Comparison of ENCODE assay signal across 1 cellular context in genomic region chr1:37732111-37732780, GRCh38.
TF ChIP-seq lines count a peak whose summit lies in the region.

No MANE protein-coding gene starts in this region.

TF ChIP-seq in HepG2, 621 proteins besides CTCF, POLR2A, EP300 and RAD21:
- 0 out of 2 replicates have a peak, but pooled peaks have one; percentile 35 for TF ChIP-seq ZNF644 (CRISPR knock-in tag; IDR thresholded peaks at IDR 0.05; ENCODE audit: low read depth)
- TF ChIP-seq SAP130 (CRISPR knock-in tag; IDR thresholded peaks at IDR 0.05; ENCODE audit: low read depth) = 0 out of 2 replicates have a peak, but pooled peaks have one; percentile 13
- TF ChIP-seq, protein P1, sequence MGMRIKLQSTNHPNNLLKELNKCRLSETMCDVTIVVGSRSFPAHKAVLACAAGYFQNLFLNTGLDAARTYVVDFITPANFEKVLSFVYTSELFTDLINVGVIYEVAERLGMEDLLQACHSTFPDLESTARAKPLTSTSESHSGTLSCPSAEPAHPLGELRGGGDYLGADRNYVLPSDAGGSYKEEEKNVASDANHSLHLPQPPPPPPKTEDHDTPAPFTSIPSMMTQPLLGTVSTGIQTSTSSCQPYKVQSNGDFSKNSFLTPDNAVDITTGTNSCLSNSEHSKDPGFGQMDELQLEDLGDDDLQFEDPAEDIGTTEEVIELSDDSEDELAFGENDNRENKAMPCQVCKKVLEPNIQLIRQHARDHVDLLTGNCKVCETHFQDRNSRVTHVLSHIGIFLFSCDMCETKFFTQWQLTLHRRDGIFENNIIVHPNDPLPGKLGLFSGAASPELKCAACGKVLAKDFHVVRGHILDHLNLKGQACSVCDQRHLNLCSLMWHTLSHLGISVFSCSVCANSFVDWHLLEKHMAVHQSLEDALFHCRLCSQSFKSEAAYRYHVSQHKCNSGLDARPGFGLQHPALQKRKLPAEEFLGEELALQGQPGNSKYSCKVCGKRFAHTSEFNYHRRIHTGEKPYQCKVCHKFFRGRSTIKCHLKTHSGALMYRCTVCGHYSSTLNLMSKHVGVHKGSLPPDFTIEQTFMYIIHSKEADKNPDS (CRISPR knock-in tag; IDR thresholded peaks at IDR 0.05) = no peak
- TF ChIP-seq ADNP (CRISPR knock-in tag; IDR thresholded peaks at IDR 0.05) = no peak
- TF ChIP-seq, protein P2, sequence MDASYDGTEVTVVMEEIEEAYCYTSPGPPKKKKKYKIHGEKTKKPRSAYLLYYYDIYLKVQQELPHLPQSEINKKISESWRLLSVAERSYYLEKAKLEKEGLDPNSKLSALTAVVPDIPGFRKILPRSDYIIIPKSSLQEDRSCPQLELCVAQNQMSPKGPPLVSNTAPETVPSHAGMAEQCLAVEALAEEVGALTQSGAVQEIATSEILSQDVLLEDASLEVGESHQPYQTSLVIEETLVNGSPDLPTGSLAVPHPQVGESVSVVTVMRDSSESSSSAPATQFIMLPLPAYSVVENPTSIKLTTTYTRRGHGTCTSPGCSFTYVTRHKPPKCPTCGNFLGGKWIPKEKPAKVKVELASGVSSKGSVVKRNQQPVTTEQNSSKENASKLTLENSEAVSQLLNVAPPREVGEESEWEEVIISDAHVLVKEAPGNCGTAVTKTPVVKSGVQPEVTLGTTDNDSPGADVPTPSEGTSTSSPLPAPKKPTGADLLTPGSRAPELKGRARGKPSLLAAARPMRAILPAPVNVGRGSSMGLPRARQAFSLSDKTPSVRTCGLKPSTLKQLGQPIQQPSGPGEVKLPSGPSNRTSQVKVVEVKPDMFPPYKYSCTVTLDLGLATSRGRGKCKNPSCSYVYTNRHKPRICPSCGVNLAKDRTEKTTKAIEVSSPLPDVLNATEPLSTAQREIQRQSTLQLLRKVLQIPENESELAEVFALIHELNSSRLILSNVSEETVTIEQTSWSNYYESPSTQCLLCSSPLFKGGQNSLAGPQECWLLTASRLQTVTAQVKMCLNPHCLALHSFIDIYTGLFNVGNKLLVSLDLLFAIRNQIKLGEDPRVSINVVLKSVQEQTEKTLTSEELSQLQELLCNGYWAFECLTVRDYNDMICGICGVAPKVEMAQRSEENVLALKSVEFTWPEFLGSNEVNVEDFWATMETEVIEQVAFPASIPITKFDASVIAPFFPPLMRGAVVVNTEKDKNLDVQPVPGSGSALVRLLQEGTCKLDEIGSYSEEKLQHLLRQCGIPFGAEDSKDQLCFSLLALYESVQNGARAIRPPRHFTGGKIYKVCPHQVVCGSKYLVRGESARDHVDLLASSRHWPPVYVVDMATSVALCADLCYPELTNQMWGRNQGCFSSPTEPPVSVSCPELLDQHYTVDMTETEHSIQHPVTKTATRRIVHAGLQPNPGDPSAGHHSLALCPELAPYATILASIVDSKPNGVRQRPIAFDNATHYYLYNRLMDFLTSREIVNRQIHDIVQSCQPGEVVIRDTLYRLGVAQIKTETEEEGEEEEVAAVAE (CRISPR knock-in tag; IDR thresholded peaks at IDR 0.05; ENCODE audit: borderline replicate concordance) = 0 out of 2 replicates have a peak, but pooled peaks have one; percentile 42
- peak; percentile 73 for TF ChIP-seq NFYC (CRISPR knock-in tag; IDR thresholded peaks at IDR 0.05)
- TF ChIP-seq KAT8 (CRISPR knock-in tag; IDR thresholded peaks at IDR 0.05) = peak; percentile 34; the same call in 1 of the 2 replicates
- peak; percentile 1 to 28; a peak in 1 of 4 replicates for TF ChIP-seq MAFK (conservative IDR thresholded peaks at IDR 0.05 in 1 of 2, IDR thresholded peaks at IDR 0.05 in 1 of 2; ENCODE audit: low read length in 2 of 2)
- TF ChIP-seq, protein P3, sequence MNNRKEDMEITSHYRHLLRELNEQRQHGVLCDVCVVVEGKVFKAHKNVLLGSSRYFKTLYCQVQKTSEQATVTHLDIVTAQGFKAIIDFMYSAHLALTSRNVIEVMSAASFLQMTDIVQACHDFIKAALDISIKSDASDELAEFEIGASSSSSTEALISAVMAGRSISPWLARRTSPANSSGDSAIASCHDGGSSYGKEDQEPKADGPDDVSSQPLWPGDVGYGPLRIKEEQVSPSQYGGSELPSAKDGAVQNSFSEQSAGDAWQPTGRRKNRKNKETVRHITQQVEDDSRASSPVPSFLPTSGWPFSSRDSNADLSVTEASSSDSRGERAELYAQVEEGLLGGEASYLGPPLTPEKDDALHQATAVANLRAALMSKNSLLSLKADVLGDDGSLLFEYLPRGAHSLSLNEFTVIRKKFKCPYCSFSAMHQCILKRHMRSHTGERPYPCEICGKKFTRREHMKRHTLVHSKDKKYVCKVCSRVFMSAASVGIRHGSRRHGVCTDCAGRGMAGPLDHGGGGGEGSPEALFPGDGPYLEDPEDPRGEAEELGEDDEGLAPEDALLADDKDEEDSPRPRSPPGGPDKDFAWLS (CRISPR knock-in tag; IDR thresholded peaks at IDR 0.05; ENCODE audit: borderline replicate concordance) = no peak
- TF ChIP-seq, protein P4, sequence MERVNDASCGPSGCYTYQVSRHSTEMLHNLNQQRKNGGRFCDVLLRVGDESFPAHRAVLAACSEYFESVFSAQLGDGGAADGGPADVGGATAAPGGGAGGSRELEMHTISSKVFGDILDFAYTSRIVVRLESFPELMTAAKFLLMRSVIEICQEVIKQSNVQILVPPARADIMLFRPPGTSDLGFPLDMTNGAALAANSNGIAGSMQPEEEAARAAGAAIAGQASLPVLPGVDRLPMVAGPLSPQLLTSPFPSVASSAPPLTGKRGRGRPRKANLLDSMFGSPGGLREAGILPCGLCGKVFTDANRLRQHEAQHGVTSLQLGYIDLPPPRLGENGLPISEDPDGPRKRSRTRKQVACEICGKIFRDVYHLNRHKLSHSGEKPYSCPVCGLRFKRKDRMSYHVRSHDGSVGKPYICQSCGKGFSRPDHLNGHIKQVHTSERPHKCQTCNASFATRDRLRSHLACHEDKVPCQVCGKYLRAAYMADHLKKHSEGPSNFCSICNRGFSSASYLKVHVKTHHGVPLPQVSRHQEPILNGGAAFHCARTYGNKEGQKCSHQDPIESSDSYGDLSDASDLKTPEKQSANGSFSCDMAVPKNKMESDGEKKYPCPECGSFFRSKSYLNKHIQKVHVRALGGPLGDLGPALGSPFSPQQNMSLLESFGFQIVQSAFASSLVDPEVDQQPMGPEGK (CRISPR knock-in tag; IDR thresholded peaks at IDR 0.05) = 0 out of 2 replicates have a peak, but pooled peaks have one; percentile 9
- no peak for TF ChIP-seq NFE2L1 (CRISPR knock-in tag; IDR thresholded peaks at IDR 0.05; ENCODE audit: borderline replicate concordance)
- TF ChIP-seq HNF4A (CRISPR knock-in tag; IDR thresholded peaks at IDR 0.05) = peak; percentile 67
- TF ChIP-seq ARID2 (CRISPR knock-in tag; IDR thresholded peaks at IDR 0.05; ENCODE audit: borderline replicate concordance) = no peak
- TF ChIP-seq SOX13 (IDR thresholded peaks at IDR 0.05) = no peak
- 0 out of 4 replicates have a peak, but pooled peaks of 1 of the 2 experiments have one; percentile 6 for TF ChIP-seq SOX13 (CRISPR knock-in tag; conservative IDR thresholded peaks at IDR 0.05 in 1 of 2, IDR thresholded peaks at IDR 0.05 in 1 of 2)
- no peak for TF ChIP-seq NR2F1 (CRISPR knock-in tag; IDR thresholded peaks at IDR 0.05)
- peak; percentile 20; the same call in 1 of the 2 replicates for TF ChIP-seq SALL1 (CRISPR knock-in tag; IDR thresholded peaks at IDR 0.05)
- TF ChIP-seq, protein P5, sequence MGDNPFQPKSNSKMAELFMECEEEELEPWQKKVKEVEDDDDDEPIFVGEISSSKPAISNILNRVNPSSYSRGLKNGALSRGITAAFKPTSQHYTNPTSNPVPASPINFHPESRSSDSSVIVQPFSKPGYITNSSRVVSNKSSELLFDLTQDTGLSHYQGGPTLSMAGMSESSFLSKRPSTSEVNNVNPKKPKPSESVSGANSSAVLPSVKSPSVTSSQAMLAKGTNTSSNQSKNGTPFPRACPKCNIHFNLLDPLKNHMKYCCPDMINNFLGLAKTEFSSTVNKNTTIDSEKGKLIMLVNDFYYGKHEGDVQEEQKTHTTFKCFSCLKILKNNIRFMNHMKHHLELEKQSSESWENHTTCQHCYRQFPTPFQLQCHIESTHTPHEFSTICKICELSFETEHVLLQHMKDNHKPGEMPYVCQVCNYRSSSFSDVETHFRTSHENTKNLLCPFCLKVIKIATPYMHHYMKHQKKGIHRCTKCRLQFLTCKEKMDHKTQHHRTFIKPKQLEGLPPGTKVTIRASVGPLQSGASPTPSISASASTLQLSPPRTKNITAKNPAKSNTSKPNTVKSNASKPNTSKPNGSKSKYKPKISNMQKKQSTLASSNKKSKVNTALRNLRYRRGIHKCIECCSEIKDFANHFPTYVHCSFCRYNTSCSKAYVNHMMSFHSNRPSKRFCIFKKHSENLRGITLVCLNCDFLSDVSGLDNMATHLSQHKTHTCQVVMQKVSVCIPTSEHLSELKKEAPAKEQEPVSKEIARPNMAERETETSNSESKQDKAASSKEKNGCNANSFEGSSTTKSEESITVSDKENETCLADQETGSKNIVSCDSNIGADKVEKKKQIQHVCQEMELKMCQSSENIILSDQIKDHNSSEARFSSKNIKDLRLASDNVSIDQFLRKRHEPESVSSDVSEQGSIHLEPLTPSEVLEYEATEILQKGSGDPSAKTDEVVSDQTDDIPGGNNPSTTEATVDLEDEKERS (CRISPR knock-in tag; IDR thresholded peaks at IDR 0.05) = 0 out of 2 replicates have a peak, but pooled peaks have one; percentile 48
- TF ChIP-seq ATF7 (IDR thresholded peaks at IDR 0.05) = no peak
- no peak for TF ChIP-seq ATF7 (CRISPR knock-in tag; IDR thresholded peaks at IDR 0.05)
- TF ChIP-seq CENPBD1 (CRISPR knock-in tag; IDR thresholded peaks at IDR 0.05; ENCODE audit: borderline replicate concordance, low read depth) = no peak
- 0 out of 2 replicates have a peak, but pooled peaks have one; percentile 27 for TF ChIP-seq ELF1 (CRISPR knock-in tag; IDR thresholded peaks at IDR 0.05)
- no peak for TF ChIP-seq HINFP (CRISPR knock-in tag; IDR thresholded peaks at IDR 0.05; ENCODE audit: low read depth)
- TF ChIP-seq HNF4G (IDR thresholded peaks at IDR 0.05; ENCODE audit: borderline replicate concordance, low read depth, low read length) = peak; percentile 67
- TF ChIP-seq HNF4G (CRISPR knock-in tag; IDR thresholded peaks at IDR 0.05; ENCODE audit: borderline replicate concordance, low read depth) = 0 out of 2 replicates have a peak, but pooled peaks have one; percentile 49
- TF ChIP-seq NFYB (CRISPR knock-in tag; IDR thresholded peaks at IDR 0.05) = peak; percentile 65
